22 cellular contexts compared by ENCODE assay signal in the genomic region with DNA sequence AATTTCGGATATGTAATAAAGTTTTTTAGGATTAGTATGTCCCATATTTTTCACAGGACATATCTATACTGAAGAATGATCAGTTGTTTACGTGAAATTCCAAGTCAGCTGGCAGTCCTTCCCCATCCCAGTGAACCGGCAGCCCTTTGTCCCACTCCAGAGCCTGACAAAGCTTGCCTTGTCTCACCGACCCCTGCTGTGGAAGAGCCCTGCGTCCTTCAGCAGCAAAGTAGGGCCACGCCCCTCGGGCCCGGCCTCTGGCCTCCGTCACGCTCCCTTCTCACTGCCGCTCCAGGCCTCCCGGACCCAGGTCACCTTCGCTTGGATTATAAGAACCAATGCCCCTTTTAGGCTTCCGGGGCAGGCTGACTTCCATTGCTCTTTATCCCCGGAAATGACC.
DNase-seq lines count a peak whose midpoint lies in the region; ATAC-seq, FAIRE-seq and TF ChIP-seq lines count a peak whose summit lies in the region.
"Had no signal": no experiment of that assay in that cellular context is flagged by ENCODE, and none has a peak within 500 bp of the region (broad histone marks: within the 10 kb centered on the region; RNA-seq: fewer than 3 reads in every experiment).

No MANE protein-coding gene starts in this region.

- H3K4me1 Mint-ChIP-seq in WTC11 (peaks cover 31% of the 10 kb centered on the region), nephron progenitor cell (peaks cover 15% of the 10 kb centered on the region)

- no peak for TF ChIP-seq POLR2A in testis (IDR thresholded peaks at IDR 0.05)

- H3K4me3 ChIP-seq in testis: peak overlapping the region; percentile 41 to 51
- H3K4me3 ChIP-seq: coronary artery, spleen had no signal

- no peaks in the 10 kb centered on the region for H3K36me3 Mint-ChIP-seq in WTC11
- H3K36me3 Mint-ChIP-seq in nephron progenitor cell (ENCODE audit: low read depth): no peaks in the 10 kb centered on the region
- H3K36me3 Mint-ChIP-seq: mesothelial cell of epicardium; natural killer cell treated with Interleukin-12 subunit alpha and Interleukin-12 subunit beta and Interleukin-15 and Interleukin-18, amount 100 ng/mL, for 72 hours had no signal

- H3K27ac Mint-ChIP-seq in WTC11: no peak overlapping the region
- no peak overlapping the region for H3K27ac Mint-ChIP-seq in nephron progenitor cell
- H3K27ac Mint-ChIP-seq: activated CD4-positive, alpha-beta T cell treated with anti-CD3 and anti-CD28 coated beads, Interleukin-2, amount 10 ng/mL, durations not matched to agents 24 days and 14 days; mesothelial cell of epicardium; natural killer cell treated with Interleukin-12 subunit alpha and Interleukin-12 subunit beta and Interleukin-15 and Interleukin-18, amount 100 ng/mL, for 72 hours had no signal

- TF ChIP-seq CTCF in WTC11 (IDR thresholded peaks at IDR 0.05) (no peak), nephron progenitor cell (IDR thresholded peaks at IDR 0.05) (no peak), testis (IDR thresholded peaks at IDR 0.05) (no peak)

- H3K27me3 Mint-ChIP-seq in WTC11 (ENCODE audit: low read depth) (no peaks in the 10 kb centered on the region), nephron progenitor cell (ENCODE audit: low read depth, poor library complexity) (peaks cover 7% of the 10 kb centered on the region)
- H3K27me3 Mint-ChIP-seq: activated CD4-positive, alpha-beta T cell treated with anti-CD3 and anti-CD28 coated beads, Interleukin-2, amount 10 ng/mL, durations not matched to agents 24 days and 14 days had no signal

- H3K4me3 Mint-ChIP-seq in WTC11 (no peak overlapping the region), nephron progenitor cell (no peak overlapping the region)
- H3K4me3 Mint-ChIP-seq: activated CD4-positive, alpha-beta T cell treated with anti-CD3 and anti-CD28 coated beads, Interleukin-2, amount 10 ng/mL, durations not matched to agents 24 days and 14 days; mesothelial cell of epicardium; natural killer cell treated with Interleukin-12 subunit alpha and Interleukin-12 subunit beta and Interleukin-15 and Interleukin-18, amount 100 ng/mL, for 72 hours had no signal

- H3K9me3 ChIP-seq in testis: no peaks in the 10 kb centered on the region
- H3K9me3 ChIP-seq: spleen had no signal

- H3K9me3 Mint-ChIP-seq in WTC11: peaks cover 6% of the 10 kb centered on the region; the same call in 1 of the 2 replicates
- no peaks in the 10 kb centered on the region for H3K9me3 Mint-ChIP-seq in nephron progenitor cell
- H3K9me3 Mint-ChIP-seq: mesothelial cell of epicardium; natural killer cell treated with Interleukin-12 subunit alpha and Interleukin-12 subunit beta and Interleukin-15 and Interleukin-18, amount 100 ng/mL, for 72 hours had no signal

- DNase-seq in WTC11 (ENCODE audit: low spot score) (peak; percentile 72), frontal cortex (ENCODE audit: low spot score in 2 of 2) (peak; percentile 21 to 24), nephron progenitor cell (peak; percentile 35), testis (peak; percentile 38), AG20443 (ENCODE audit: low spot score) (no peak), NCI-H2029 (lab: John Stamatoyannopoulos, UW) (no peak), DMS53 (lab: John Stamatoyannopoulos, UW) (no peak)
- DNase-seq: activated CD4-positive, alpha-beta T cell treated with anti-CD3 and anti-CD28 coated beads, Interleukin-2, amount 10 ng/mL, durations not matched to agents 24 days and 14 days; AML-193; foreskin fibroblast; left colon; NCI-H1105; NCI-H2107; NCI-H524; SHP77 treated with DMSO at 0.1 percent for 48 hours; spleen; T-helper 1 cell had no signal

- CTCF ChIA-PET in WTC11 (lab: Charles Lee): interaction anchor here (1.3 to 2.1 kb wide), 3 partner anchors 10 to 306 kb away, joined by 3 to 10 read pairs (median 5); no protein-coding TSS in a partner anchor

- ATAC-seq in WTC11 (peak; percentile 83), SK-N-SH treated with all-trans-retinoic acid at 6 μM for 48 hours (no peak)
- ATAC-seq: left colon; natural killer cell treated with Interleukin-12 subunit alpha and Interleukin-12 subunit beta and Interleukin-15 and Interleukin-18, amount 100 ng/mL, for 72 hours had no signal

- H3K27me3 ChIP-seq in testis: no peaks in the 10 kb centered on the region
- H3K27me3 ChIP-seq: spleen had no signal

- POLR2A ChIA-PET in WTC11 (lab: Charles Lee): interaction anchor here (0.5 kb wide), 1 partner anchor 88 kb away, joined by 4 read pairs; no protein-coding TSS in a partner anchor

- H3K4me1 ChIP-seq in testis: no peaks in the 10 kb centered on the region
- H3K4me1 ChIP-seq: spleen had no signal

- intact Hi-C loops in testis (cut with DNase I; ENCODE audit: low total_unique reads): no loop called here

- H3K36me3 ChIP-seq in testis (ENCODE audit: low read depth, missing control alignments): no peaks in the 10 kb centered on the region
- H3K36me3 ChIP-seq: spleen had no signal

- 73% methylated on average over 15 of the region's 15 CpGs for WGBS in testis, 2 donors

- H3K27ac ChIP-seq in testis: peak overlapping the region in 1 of 2 donors; percentile 45
- H3K27ac ChIP-seq: coronary artery, epithelial cell of prostate, spleen had no signal

- FAIRE-seq in frontal cortex (lab: Jason Lieb, UNC): no peak

TF ChIP-seq in WTC11, 78 proteins besides CTCF, POLR2A, EP300 and RAD21 (continues in another document):
- TF ChIP-seq TEAD1 (CRISPR knock-in tag; IDR thresholded peaks at IDR 0.05): no peak
- no peak for TF ChIP-seq USF2 (CRISPR knock-in tag; IDR thresholded peaks at IDR 0.05)
- TF ChIP-seq, protein P1, sequence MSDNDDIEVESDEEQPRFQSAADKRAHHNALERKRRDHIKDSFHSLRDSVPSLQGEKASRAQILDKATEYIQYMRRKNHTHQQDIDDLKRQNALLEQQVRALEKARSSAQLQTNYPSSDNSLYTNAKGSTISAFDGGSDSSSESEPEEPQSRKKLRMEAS (CRISPR knock-in tag; IDR thresholded peaks at IDR 0.05): no peak
- no peak for TF ChIP-seq ATF1 (CRISPR knock-in tag; IDR thresholded peaks at IDR 0.05)
- no peak for TF ChIP-seq OVOL2 (CRISPR knock-in tag; IDR thresholded peaks at IDR 0.05; ENCODE audit: borderline replicate concordance)
- no peak for TF ChIP-seq NFYB (CRISPR knock-in tag; conservative IDR thresholded peaks at IDR 0.05; ENCODE audit: low read depth)
- no peak for TF ChIP-seq PREB (CRISPR knock-in tag; IDR thresholded peaks at IDR 0.05; ENCODE audit: borderline replicate concordance)
- no peak for TF ChIP-seq ZNF232 (CRISPR knock-in tag; IDR thresholded peaks at IDR 0.05)
- TF ChIP-seq NR1H2 (CRISPR knock-in tag; IDR thresholded peaks at IDR 0.05): no peak
- TF ChIP-seq NFATC4 (CRISPR knock-in tag; IDR thresholded peaks at IDR 0.05): no peak

TF ChIP-seq in SK-N-SH treated with all-trans-retinoic acid at 6 μM for 48 hours, 23 proteins besides CTCF, POLR2A, EP300 and RAD21:
- no peak for TF ChIP-seq ISL1 (CRISPR knock-in tag; IDR thresholded peaks at IDR 0.05)
- no peak for TF ChIP-seq ZFP30 (CRISPR knock-in tag; IDR thresholded peaks at IDR 0.05)
- no peak for TF ChIP-seq TOX (CRISPR knock-in tag; IDR thresholded peaks at IDR 0.05; ENCODE audit: borderline replicate concordance)
- no peak for TF ChIP-seq SNAI2 (CRISPR knock-in tag; IDR thresholded peaks at IDR 0.05)
- no peak for TF ChIP-seq PATZ1 (CRISPR knock-in tag; IDR thresholded peaks at IDR 0.05; ENCODE audit: borderline replicate concordance)

Comparison
In these comparisons a context has a peak if more than half of its experiments do, and no peak if none do; other contexts are left out.
1. DNase-seq: peak in WTC11 (single experiment), frontal cortex (2 of 2), nephron progenitor cell (single experiment) and testis (single experiment); none in AG20443 (single experiment), NCI-H2029 (single experiment) and DMS53 (single experiment).